ENCODE assay signal across 8 cellular contexts in genomic region chr1:27300341-27301051, GRCh38. TPM values are rescaled to one million over a fixed set of nuclear protein-coding genes. Genes with fewer than 3 reads are reported as not detected.
DNase-seq lines count a peak whose midpoint lies in the region; ATAC-seq and TF ChIP-seq lines count a peak whose summit lies in the region.

No MANE protein-coding gene starts in this region.

- intact Hi-C loops in activated T-helper 2 cell treated with anti-CD3 and anti-CD28 coated beads, Interferon-gamma antibody, Interleukin-2, Interleukin-4, amounts not matched to agents 10 μg/mL and 5 μg/mL and 100 μg/mL, durations not matched to agents 14 hours and 24 hours and 36 hours (cut with micrococcal nuclease), result loop anchor here (1.0 to 5.0 kb wide), 2 partner anchors 88 to 307 kb away; no protein-coding TSS in a partner anchor

- H3F3A ChIP-seq in neural cell (ENCODE audit: insufficient read depth, low read length, poor library complexity, severe bottlenecking), result no peaks in the 10 kb centered on the region

- H3K27ac ChIP-seq in RWPE1, result peak overlapping the region; percentile 99
- no peak overlapping the region for H3K27ac ChIP-seq in neural cell (ENCODE audit: low read length)

- H3K9me3 Mint-ChIP-seq in activated T-helper 2 cell treated with anti-CD3 and anti-CD28 coated beads, Interferon-gamma antibody, Interleukin-2, Interleukin-4, amounts not matched to agents 10 μg/mL and 5 μg/mL and 100 μg/mL, durations not matched to agents 14 hours and 24 hours and 36 hours, result no peaks in the 10 kb centered on the region

- CTCF ChIA-PET in RWPE1 (lab: Yijun Ruan, JAX), result interaction anchor here (0.5 to 4.5 kb wide), 25 partner anchors 9 to 362 kb away, joined by 3 to 45 read pairs (median 4); partner anchors contain the start of genes CD164L2, MAP3K6 and SYTL1

- no peak overlapping the region for H3K4me3 Mint-ChIP-seq in activated T-helper 2 cell treated with anti-CD3 and anti-CD28 coated beads, Interferon-gamma antibody, Interleukin-2, Interleukin-4, amounts not matched to agents 10 μg/mL and 5 μg/mL and 100 μg/mL, durations not matched to agents 14 hours and 24 hours and 36 hours (ENCODE audit: low read depth)

- no peaks in the 10 kb centered on the region for H3K9me3 ChIP-seq in neural cell (ENCODE audit: low read length)

- H3K79me2 ChIP-seq in neural cell (replicated peaks; ENCODE audit: insufficient read depth, low read length), result no peaks in the 10 kb centered on the region

- H3K27me3 ChIP-seq in neural cell (ENCODE audit: insufficient read depth, low read depth, low read length), result no peaks in the 10 kb centered on the region

- no peak overlapping the region for H3K4me2 ChIP-seq in neural cell (ENCODE audit: low read length)

- peaks cover 3% of the 10 kb centered on the region for H3K4me1 Mint-ChIP-seq in activated T-helper 2 cell treated with anti-CD3 and anti-CD28 coated beads, Interferon-gamma antibody, Interleukin-2, Interleukin-4, amounts not matched to agents 10 μg/mL and 5 μg/mL and 100 μg/mL, durations not matched to agents 14 hours and 24 hours and 36 hours (ENCODE audit: low read depth)

- TF ChIP-seq CTCF in RWPE1 (conservative IDR thresholded peaks at IDR 0.05; ENCODE audit: low read depth), result peak; percentile 95
- peak; percentile 98 for TF ChIP-seq CTCF in neural cell (IDR thresholded peaks at IDR 0.05; ENCODE audit: poor library complexity, severe bottlenecking)

- H3K9ac ChIP-seq in neural cell (ENCODE audit: low read length), result no peak overlapping the region

- peak; percentile 99 for TF ChIP-seq RAD21 in neural cell (conservative IDR thresholded peaks at IDR 0.05)

- POLR2A ChIA-PET in RWPE1 (lab: Yijun Ruan, JAX; ENCODE audit: low non-redundant PET), result interaction anchor here (0.7 to 1.3 kb wide), 4 partner anchors 42 to 227 kb away, joined by 3 to 5 read pairs (median 4); partner anchors contain the start of gene CD164L2

- no peaks in the 10 kb centered on the region for H4K20me1 ChIP-seq in neural cell (ENCODE audit: insufficient read depth)

- no peak overlapping the region for H3K4me3 ChIP-seq in neural cell (ENCODE audit: low read length)

- H3K36me3 ChIP-seq in neural cell (ENCODE audit: insufficient read depth, low read length), result no peaks in the 10 kb centered on the region

- ATAC-seq in GM19035 (IDR thresholded peaks at IDR 0.05; ENCODE audit: unreplicated experiment), result no peak

- no peak overlapping the region for H2AFZ ChIP-seq in neural cell (ENCODE audit: low read depth, low read length)

- no peak for TF ChIP-seq EP300 in neural cell (conservative IDR thresholded peaks at IDR 0.05; ENCODE audit: poor library complexity, severe bottlenecking)

- DNase-seq in GM04504 (ENCODE audit: low read depth), result peak; percentile 75
- peak; percentile 97 for DNase-seq in LHCN-M2 (ENCODE audit: low read depth)
- DNase-seq in RWPE1 (ENCODE audit: low spot score), result peak; percentile 87
- peak; percentile 63 for DNase-seq in activated T-helper 2 cell treated with anti-CD3 and anti-CD28 coated beads, Interferon-gamma antibody, Interleukin-2, Interleukin-4, amounts not matched to agents 10 μg/mL and 5 μg/mL and 100 μg/mL, durations not matched to agents 14 hours and 24 hours and 36 hours (ENCODE audit: low spot score)
- DNase-seq in fibroblast of peridontal ligament (ENCODE audit: extremely low read depth), result peak; percentile 93
- DNase-seq in stimulated activated naive CD4-positive, alpha-beta T cell (lab: John Stamatoyannopoulos, UW), result peak; percentile 41 to 86 (median 72)

- peaks cover 8% of the 10 kb centered on the region for H3K36me3 Mint-ChIP-seq in activated T-helper 2 cell treated with anti-CD3 and anti-CD28 coated beads, Interferon-gamma antibody, Interleukin-2, Interleukin-4, amounts not matched to agents 10 μg/mL and 5 μg/mL and 100 μg/mL, durations not matched to agents 14 hours and 24 hours and 36 hours (ENCODE audit: low read depth)

- no peak overlapping the region for H3K27ac Mint-ChIP-seq in activated T-helper 2 cell treated with anti-CD3 and anti-CD28 coated beads, Interferon-gamma antibody, Interleukin-2, Interleukin-4, amounts not matched to agents 10 μg/mL and 5 μg/mL and 100 μg/mL, durations not matched to agents 14 hours and 24 hours and 36 hours

- no peaks in the 10 kb centered on the region for H3K27me3 Mint-ChIP-seq in activated T-helper 2 cell treated with anti-CD3 and anti-CD28 coated beads, Interferon-gamma antibody, Interleukin-2, Interleukin-4, amounts not matched to agents 10 μg/mL and 5 μg/mL and 100 μg/mL, durations not matched to agents 14 hours and 24 hours and 36 hours (ENCODE audit: low read depth)

- H3K9me2 ChIP-seq in neural cell (ENCODE audit: insufficient read depth, low read length), result no peaks in the 10 kb centered on the region

TF ChIP-seq in neural cell, 6 proteins besides CTCF, POLR2A, EP300 and RAD21:
- TF ChIP-seq TAF1 (IDR thresholded peaks at IDR 0.05; ENCODE audit: low read depth) (no peak), MXI1 (conservative IDR thresholded peaks at IDR 0.05; ENCODE audit: poor library complexity, severe bottlenecking) (peak; percentile 47), POLR2AphosphoS5 (IDR thresholded peaks at IDR 0.05) (no peak), SMC3 (conservative IDR thresholded peaks at IDR 0.05; ENCODE audit: poor library complexity) (peak; percentile 98), EZH2 (IDR thresholded peaks at IDR 0.05; ENCODE audit: borderline replicate concordance, insufficient read depth, low read length, poor library complexity, severe bottlenecking) (no peak)
- TF ChIP-seq, protein P1, sequence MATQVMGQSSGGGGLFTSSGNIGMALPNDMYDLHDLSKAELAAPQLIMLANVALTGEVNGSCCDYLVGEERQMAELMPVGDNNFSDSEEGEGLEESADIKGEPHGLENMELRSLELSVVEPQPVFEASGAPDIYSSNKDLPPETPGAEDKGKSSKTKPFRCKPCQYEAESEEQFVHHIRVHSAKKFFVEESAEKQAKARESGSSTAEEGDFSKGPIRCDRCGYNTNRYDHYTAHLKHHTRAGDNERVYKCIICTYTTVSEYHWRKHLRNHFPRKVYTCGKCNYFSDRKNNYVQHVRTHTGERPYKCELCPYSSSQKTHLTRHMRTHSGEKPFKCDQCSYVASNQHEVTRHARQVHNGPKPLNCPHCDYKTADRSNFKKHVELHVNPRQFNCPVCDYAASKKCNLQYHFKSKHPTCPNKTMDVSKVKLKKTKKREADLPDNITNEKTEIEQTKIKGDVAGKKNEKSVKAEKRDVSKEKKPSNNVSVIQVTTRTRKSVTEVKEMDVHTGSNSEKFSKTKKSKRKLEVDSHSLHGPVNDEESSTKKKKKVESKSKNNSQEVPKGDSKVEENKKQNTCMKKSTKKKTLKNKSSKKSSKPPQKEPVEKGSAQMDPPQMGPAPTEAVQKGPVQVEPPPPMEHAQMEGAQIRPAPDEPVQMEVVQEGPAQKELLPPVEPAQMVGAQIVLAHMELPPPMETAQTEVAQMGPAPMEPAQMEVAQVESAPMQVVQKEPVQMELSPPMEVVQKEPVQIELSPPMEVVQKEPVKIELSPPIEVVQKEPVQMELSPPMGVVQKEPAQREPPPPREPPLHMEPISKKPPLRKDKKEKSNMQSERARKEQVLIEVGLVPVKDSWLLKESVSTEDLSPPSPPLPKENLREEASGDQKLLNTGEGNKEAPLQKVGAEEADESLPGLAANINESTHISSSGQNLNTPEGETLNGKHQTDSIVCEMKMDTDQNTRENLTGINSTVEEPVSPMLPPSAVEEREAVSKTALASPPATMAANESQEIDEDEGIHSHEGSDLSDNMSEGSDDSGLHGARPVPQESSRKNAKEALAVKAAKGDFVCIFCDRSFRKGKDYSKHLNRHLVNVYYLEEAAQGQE (IDR thresholded peaks at IDR 0.05; ENCODE audit: borderline replicate concordance), result no peak

RNA-seq across cellular contexts. Expression of gene TMEM222, which starts 21.5 kb away (rescaled TPM):
- total RNA-seq in LHCN-M2 (2014; rRNA removed), result 50.5 and 52.2 TPM in 2 replicates
- 51.1 TPM for polyA plus RNA-seq in LHCN-M2 (2012)
- 32.1 and 35.7 TPM in 2 replicates for total RNA-seq in activated T-helper 2 cell treated with anti-CD3 and anti-CD28 coated beads, Interferon-gamma antibody, Interleukin-2, Interleukin-4, amounts not matched to agents 10 μg/mL and 5 μg/mL and 100 μg/mL, durations not matched to agents 14 hours and 24 hours and 36 hours
- 69.9 and 80.6 TPM in 2 replicates for polyA plus RNA-seq in neural cell
- 31.9 and 34.2 TPM in 2 replicates for polyA minus RNA-seq in neural cell

RNA-seq across cellular contexts. Expression of gene SYTL1, which starts 41.3 kb away (rescaled TPM):
- total RNA-seq in LHCN-M2 (2014; rRNA removed), result 0.63 TPM in 1 of 2 replicates, not detected in the other
- polyA plus RNA-seq in LHCN-M2 (2012), result 0.17 TPM
- 20.0 and 25.7 TPM in 2 replicates for total RNA-seq in activated T-helper 2 cell treated with anti-CD3 and anti-CD28 coated beads, Interferon-gamma antibody, Interleukin-2, Interleukin-4, amounts not matched to agents 10 μg/mL and 5 μg/mL and 100 μg/mL, durations not matched to agents 14 hours and 24 hours and 36 hours
- not detected in 2 replicates for polyA plus RNA-seq in neural cell
- polyA minus RNA-seq in neural cell, result 0.46 TPM in 1 of 2 replicates, not detected in the other

Comparison
In these comparisons a context has a peak if more than half of its experiments do, and no peak if none do; other contexts are left out.
1. RNA of gene SYTL1, which starts 41.3 kb away (total RNA-seq): 20.0 to 25.7 TPM in activated T-helper 2 cell treated with anti-CD3 and anti-CD28 coated beads, Interferon-gamma antibody, Interleukin-2, Interleukin-4, amounts not matched to agents 10 μg/mL and 5 μg/mL and 100 μg/mL, durations not matched to agents 14 hours and 24 hours and 36 hours; 0.63 TPM in LHCN-M2; every median in the first group is over 10 times any median in the second.
2. Peak in every context shown above with its lines, with median percentiles within 50 percentile points of each other: DNase-seq.